ENCODE assay signal across 3 cellular contexts in genomic region chr12:41089438-41089837, GRCh38.
A peak's percentile ranks its signal among the peaks of the same experiment; 100 is the strongest.
TF ChIP-seq lines count a peak whose summit lies in the region.

No MANE protein-coding gene starts in this region.

TF ChIP-seq in HepG2, 621 proteins besides CTCF, POLR2A, EP300 and RAD21:
- TF ChIP-seq MAFK (conservative IDR thresholded peaks at IDR 0.05 in 1 of 2, IDR thresholded peaks at IDR 0.05 in 1 of 2; ENCODE audit: low read length in 2 of 2) (peak; percentile 3 to 73; a peak in 2 of 4 replicates), EED (CRISPR knock-in tag; IDR thresholded peaks at IDR 0.05) (no peak), CEBPG (CRISPR knock-in tag; IDR thresholded peaks at IDR 0.05) (no peak), ZNF761 (CRISPR knock-in tag; conservative IDR thresholded peaks at IDR 0.05) (no peak), MAFF (IDR thresholded peaks at IDR 0.05; ENCODE audit: low read depth, low read length) (peak; percentile 48; the same call in 1 of the 2 replicates), ZKSCAN8 (CRISPR knock-in tag; IDR thresholded peaks at IDR 0.05; ENCODE audit: borderline replicate concordance) (no peak)
TF ChIP-seq in HepG2: peak in this region for 2.

TF ChIP-seq in A549, 52 proteins besides CTCF, POLR2A, EP300 and RAD21:
- TF ChIP-seq JUN (IDR thresholded peaks at IDR 0.05), result no peak
- no peak for TF ChIP-seq CEBPB (IDR thresholded peaks at IDR 0.05)
- no peak for TF ChIP-seq MAZ (IDR thresholded peaks at IDR 0.05; ENCODE audit: borderline replicate concordance, low read depth, low read length)
- TF ChIP-seq MAFK (IDR thresholded peaks at IDR 0.05; ENCODE audit: partially characterized antibody), result peak; percentile 55

TF ChIP-seq in IMR-90, 13 proteins besides CTCF, POLR2A, EP300 and RAD21:
- TF ChIP-seq MAFK (IDR thresholded peaks at IDR 0.05; ENCODE audit: low read depth, low read length), result peak; percentile 55
- no peak for TF ChIP-seq MXI1 (IDR thresholded peaks at IDR 0.05; ENCODE audit: borderline replicate concordance, low read depth, low read length)
TF ChIP-seq in IMR-90: peak in this region for 1.
